Comparison of ENCODE assay signal across 30 cellular contexts in the genomic region with DNA sequence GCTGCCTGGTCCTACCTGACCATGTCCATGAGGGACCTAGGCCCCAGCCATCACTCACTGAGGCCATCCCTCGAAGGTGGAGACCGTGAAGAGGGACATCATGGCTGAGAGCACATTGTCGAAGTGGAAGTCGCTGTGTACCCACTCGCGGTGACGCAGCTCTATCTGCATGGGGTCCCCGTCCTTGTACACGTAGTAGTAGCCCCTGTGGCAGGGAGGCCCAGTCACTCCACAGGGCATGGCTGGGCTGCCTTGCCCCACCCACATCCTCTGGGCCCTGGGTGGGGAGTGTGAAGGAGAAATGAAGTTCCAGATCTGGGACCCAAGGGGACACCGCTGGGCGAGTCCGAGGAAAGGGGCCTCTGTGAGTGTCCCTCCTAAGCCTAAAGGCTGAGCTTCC. TPM values are rescaled to one million over a fixed set of nuclear protein-coding genes. Genes with fewer than 3 reads are reported as not detected.
"Had no signal": no experiment of that assay in that cellular context is flagged by ENCODE, and none has a peak within 500 bp of the region (broad histone marks: within the 10 kb centered on the region; RNA-seq: fewer than 3 reads in every experiment).

No MANE protein-coding gene starts in this region.

- H3K4me3 ChIP-seq: heart left ventricle, left lung, lower lobe of right lung, psoas muscle, right lobe of liver, smooth muscle cell, tibial nerve had no signal

- H3K27me3 ChIP-seq: neutrophil, right lobe of liver, tibial nerve had no signal

- ATAC-seq: left colon; left lung; lower lobe of right lung; natural killer cell; stimulated activated memory B cell treated with anti-CD40 and anti-IgM and Interleukin-4, amounts not matched to agents 10 μg/mL and 1 μg/mL and 100 μg/mL, for 72 hours; stimulated activated naive CD8-positive, alpha-beta T cell treated with anti-CD3 and anti-CD28 coated beads, Interleukin-15, amount 100 ng/mL, for 72 hours had no signal

- H3K36me3 Mint-ChIP-seq: mesothelial cell of epicardium; naive B cell; natural killer cell; stimulated activated memory B cell treated with anti-CD40 and anti-IgM and Interleukin-4, amounts not matched to agents 10 μg/mL and 1 μg/mL and 100 μg/mL, for 72 hours; type B pancreatic cell had no signal

- H3K9ac ChIP-seq: parathyroid adenoma had no signal

- H3K4me3 Mint-ChIP-seq: mesothelial cell of epicardium; natural killer cell; nephron progenitor cell; stimulated activated memory B cell treated with anti-CD40 and anti-IgM and Interleukin-4, amounts not matched to agents 10 μg/mL and 1 μg/mL and 100 μg/mL, for 72 hours; stimulated activated naive CD8-positive, alpha-beta T cell treated with anti-CD3 and anti-CD28 coated beads, Interleukin-15, amount 100 ng/mL, for 72 hours; type B pancreatic cell had no signal

- H3K4me1 ChIP-seq: left lung, lower lobe of right lung, parathyroid adenoma, psoas muscle, tibial nerve had no signal

- H2AFZ ChIP-seq: parathyroid adenoma had no signal

- H3K36me3 ChIP-seq: heart left ventricle, left lung, lower lobe of right lung, neutrophil, right lobe of liver, tibial nerve had no signal

- FAIRE-seq: keratinocyte had no signal

- H3K9me3 ChIP-seq: heart left ventricle, left lung, lower lobe of right lung, neutrophil, psoas muscle, right lobe of liver, tibial nerve had no signal

- DNase-seq: heart left ventricle; left colon; lower lobe of right lung; mammary epithelial cell; naive B cell; natural killer cell; nephron progenitor cell; occipital lobe; psoas muscle; right lobe of liver; stimulated activated CD4-positive, alpha-beta T cell treated with anti-CD3 and anti-CD28 coated beads, Interleukin-1b, Interleukin-23, amount 100 ng/mL, for 48 hours; stimulated activated CD4-positive, alpha-beta T cell treated with anti-CD3 and anti-CD28 coated beads, Interleukin-2, amount 100 ng/mL, for 48 hours; stimulated activated CD4-positive, alpha-beta T cell treated with anti-CD3 and anti-CD28 coated beads, Interleukin-4, amount 100 ng/mL, for 4 hours; stimulated activated CD8-positive, alpha-beta memory T cell treated with anti-CD3 and anti-CD28 coated beads, Interleukin-4, amount 100 ng/mL, for 48 hours; stimulated activated naive CD4-positive, alpha-beta T cell treated with Interleukin-2 at 50 U/mL for 16 hours; stimulated activated naive CD8-positive, alpha-beta T cell treated with anti-CD3 and anti-CD28 coated beads, Interleukin-15, amount 100 ng/mL, for 72 hours; substantia nigra had no signal

- H3K9me3 Mint-ChIP-seq: mesothelial cell of epicardium; naive B cell; natural killer cell; nephron progenitor cell; stimulated activated memory B cell treated with anti-CD40 and anti-IgM and Interleukin-4, amounts not matched to agents 10 μg/mL and 1 μg/mL and 100 μg/mL, for 72 hours; stimulated activated naive CD8-positive, alpha-beta T cell treated with anti-CD3 and anti-CD28 coated beads, Interleukin-15, amount 100 ng/mL, for 72 hours; type B pancreatic cell had no signal

- H3K4me2 ChIP-seq: smooth muscle cell had no signal

- H3K4me1 Mint-ChIP-seq: natural killer cell had no signal

- H3K27ac Mint-ChIP-seq: mesothelial cell of epicardium; naive B cell; natural killer cell; nephron progenitor cell; stimulated activated memory B cell treated with anti-CD40 and anti-IgM and Interleukin-4, amounts not matched to agents 10 μg/mL and 1 μg/mL and 100 μg/mL, for 72 hours; stimulated activated naive CD8-positive, alpha-beta T cell treated with anti-CD3 and anti-CD28 coated beads, Interleukin-15, amount 100 ng/mL, for 72 hours; type B pancreatic cell had no signal

- H3K79me2 ChIP-seq: parathyroid adenoma had no signal

- H3K27ac ChIP-seq: heart left ventricle, left lung, lower lobe of right lung, neutrophil, parathyroid adenoma, psoas muscle, right lobe of liver, tibial nerve had no signal

RNA-seq across cellular contexts. Expression of a gene that starts 50.3 kb away (rescaled TPM):
- total RNA-seq: heart left ventricle, left colon, mammary epithelial cell, mesothelial cell of epicardium, mononuclear cell, natural killer cell, osteocyte, smooth muscle cell, tibial nerve had no signal
- polyA plus RNA-seq: heart left ventricle, keratinocyte, liver, mammary epithelial cell, smooth muscle cell, urinary bladder had no signal
